ENCODE assay signal across 8 cellular contexts in genomic region chr3:172061724-172062184, GRCh38. TPM values are rescaled to one million over a fixed set of nuclear protein-coding genes. Genes with fewer than 3 reads are reported as not detected.
A peak's percentile ranks its signal among the peaks of the same experiment; 100 is the strongest.
DNase-seq lines count a peak whose midpoint lies in the region; ATAC-seq and TF ChIP-seq lines count a peak whose summit lies in the region.

No MANE protein-coding gene starts in this region.

- H3K4me3 Mint-ChIP-seq in HFFc6, result peak overlapping the region; percentile 55; the same call in 1 of the 2 replicates

- no peak for TF ChIP-seq POLR2A in NB4 (IDR thresholded peaks at IDR 0.05; ENCODE audit: extremely low read depth, insufficient read length)

- H3K27ac Mint-ChIP-seq in HFFc6, result peak overlapping the region; percentile 64

- intact Hi-C loops in dorsolateral prefrontal cortex (cut with DNase I), result no loop called here

- peak; percentile 92 for ATAC-seq in GM18498 (IDR thresholded peaks at IDR 0.05; ENCODE audit: unreplicated experiment)
- ATAC-seq in stimulated activated naive CD8-positive, alpha-beta T cell treated with anti-CD3 and anti-CD28 coated beads, Interleukin-15, Interleukin-2, amounts not matched to agents 100 U/mL and 50 U/mL, for 24 hours, result peak; percentile 28

- TF ChIP-seq CTCF in HFFc6 (IDR thresholded peaks at IDR 0.05) (no peak), NB4 (IDR thresholded peaks at IDR 0.05; ENCODE audit: low read depth, low read length) (no peak), fibroblast of villous mesenchyme (IDR thresholded peaks at IDR 0.05; ENCODE audit: insufficient read depth, low read depth, low read length) (no peak), dorsolateral prefrontal cortex (IDR thresholded peaks at IDR 0.05 in 54 of 56, conservative IDR thresholded peaks at IDR 0.05 in 2 of 56; ENCODE audit: low read depth in 1 of 56, partially characterized antibody in 56 of 56) (no peak)

- H3K9me3 Mint-ChIP-seq in HFFc6, result no peaks in the 10 kb centered on the region

- H3K27me3 Mint-ChIP-seq in HFFc6 (ENCODE audit: insufficient read depth), result peaks cover 2% of the 10 kb centered on the region; the same call in 1 of the 2 replicates

- peaks cover 49% of the 10 kb centered on the region for H3K36me3 Mint-ChIP-seq in HFFc6 (ENCODE audit: low read depth)

- peak overlapping the region in 1 of 59 donors; percentile 11 for H3K27ac ChIP-seq in dorsolateral prefrontal cortex

- peaks cover 98% of the 10 kb centered on the region for H3K4me1 Mint-ChIP-seq in HFFc6 (ENCODE audit: low read depth)

- H3K27me3 ChIP-seq in dorsolateral prefrontal cortex, result no peaks in the 10 kb centered on the region

- peak overlapping the region; percentile 40 for H3K4me3 ChIP-seq in NB4 (ENCODE audit: low read depth, low read length)
- no peak overlapping the region for H3K4me3 ChIP-seq in fibroblast of villous mesenchyme (ENCODE audit: low read depth, low read length)
- peak overlapping the region in 7 of 59 donors; percentile 2 to 24 (median 12) for H3K4me3 ChIP-seq in dorsolateral prefrontal cortex

- DNase-seq in HFFc6, result no peak
- peak; percentile 76 for DNase-seq in NB4 (ENCODE audit: low read depth)
- peak; percentile 63 for DNase-seq in fibroblast of villous mesenchyme (ENCODE audit: low read depth)
- no peak for DNase-seq in stimulated activated naive CD8-positive, alpha-beta T cell treated with anti-CD3 and anti-CD28 coated beads, Interleukin-15, Interleukin-2, amounts not matched to agents 100 U/mL and 50 U/mL, for 24 hours
- DNase-seq in SK-N-DZ (ENCODE audit: low spot score), result no peak
- no peak for DNase-seq in NCI-H446 treated with DMSO at 0.1 percent for 48 hours (lab: John Stamatoyannopoulos, UW)
- no peak for DNase-seq in dorsolateral prefrontal cortex

RNA-seq across cellular contexts. Expression of gene FNDC3B, which starts 22.4 kb away (rescaled TPM):
- 100 to 1,000 TPM; 133 to 192 (median 155) TPM for total RNA-seq in HFFc6 (2021; fragmentation: NEBNext Ultra II Directional; extraction: Animal tissue kit (Norgen Biotek cat#: 25700))
- 165 and 221 TPM in 2 replicates for total RNA-seq in fibroblast of villous mesenchyme
- polyA plus RNA-seq in SK-N-DZ (2014; cell fraction: cytosol; rRNA removed), result 6.7 and 7.4 TPM in 2 replicates
- polyA plus RNA-seq in SK-N-DZ (2014; cell fraction: nucleus; rRNA removed), result 6.4 and 8.8 TPM in 2 replicates
- total RNA-seq in dorsolateral prefrontal cortex, result 10 to 100 TPM; 19.4 to 85.0 (median 36.2) TPM

Comparison
In these comparisons a context has a peak if more than half of its experiments do, and no peak if none do; other contexts are left out.
1. DNase-seq: peak in NB4 (single experiment) and fibroblast of villous mesenchyme (single experiment); none in HFFc6 (single experiment), stimulated activated naive CD8-positive, alpha-beta T cell treated with anti-CD3 and anti-CD28 coated beads, Interleukin-15, Interleukin-2, amounts not matched to agents 100 U/mL and 50 U/mL, for 24 hours (single experiment), SK-N-DZ (single experiment), NCI-H446 treated with DMSO at 0.1 percent for 48 hours (single experiment) and dorsolateral prefrontal cortex (0 of 10).